14 cellular contexts compared by ENCODE assay signal in the genomic region with DNA sequence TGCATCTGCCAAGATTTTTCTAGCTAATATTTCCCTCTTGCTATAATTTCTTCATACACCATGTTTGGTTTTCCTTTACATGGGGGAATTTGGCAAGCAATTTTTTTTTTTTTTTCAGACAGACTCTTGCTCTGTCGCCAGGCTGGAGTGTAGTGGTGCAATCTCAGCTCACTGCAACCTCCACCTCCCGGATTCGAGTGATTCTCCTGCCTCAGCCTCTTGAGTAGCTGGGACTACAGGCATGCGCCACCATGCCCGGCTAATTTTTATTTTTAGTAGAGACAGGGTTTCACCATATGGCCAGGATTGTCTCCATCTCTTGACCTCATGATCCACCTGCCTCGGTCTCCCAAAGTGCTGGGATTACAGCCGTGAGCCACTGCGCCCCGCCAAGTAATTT. TPM values are rescaled to one million over a fixed set of nuclear protein-coding genes. Genes with fewer than 3 reads are reported as not detected.
DNase-seq lines count a peak whose midpoint lies in the region; ATAC-seq and TF ChIP-seq lines count a peak whose summit lies in the region.
"Not testable (repeated sequence)": the region's sequence is repeated elsewhere in the genome, so short reads cannot be mapped to it uniquely, and the experiment has no call there.
"Had no signal": no experiment of that assay in that cellular context is flagged by ENCODE, and none has a peak within 500 bp of the region (broad histone marks: within the 10 kb centered on the region; RNA-seq: fewer than 3 reads in every experiment).

No MANE protein-coding gene starts in this region.

- not testable (repeated sequence) for H3K9me3 Mint-ChIP-seq in T-helper 2 cell treated with Interferon-gamma antibody and Interleukin-4, amounts not matched to agents 5 μg/mL and 100 μg/mL, for 36 hours; activated naive CD4-positive, alpha-beta T cell treated with anti-CD3 and anti-CD28 coated beads, Interleukin-2, amount 10 ng/mL, durations not matched to agents 7 days and 5 days; stimulated activated memory B cell treated with anti-CD40 and anti-IgM and Interleukin-4, amounts not matched to agents 10 μg/mL and 1 μg/mL and 100 μg/mL, for 72 hours

- H3K36me3 Mint-ChIP-seq in T-helper 2 cell treated with Interferon-gamma antibody and Interleukin-4, amounts not matched to agents 5 μg/mL and 100 μg/mL, for 36 hours (ENCODE audit: low read depth); stimulated activated memory B cell treated with anti-CD40 and anti-IgM and Interleukin-4, amounts not matched to agents 10 μg/mL and 1 μg/mL and 100 μg/mL, for 72 hours: not testable (repeated sequence)
- peaks cover 17% of the 10 kb centered on the region for H3K36me3 Mint-ChIP-seq in activated naive CD4-positive, alpha-beta T cell treated with anti-CD3 and anti-CD28 coated beads, Interleukin-2, amount 10 ng/mL, durations not matched to agents 7 days and 5 days

- intact Hi-C loops in upper lobe of right lung (cut with DNase I), result not testable (repeated sequence)

- H3K9me3 ChIP-seq in right atrium auricular region; mucosa of rectum (ENCODE audit: control insufficient read depth in 2 of 2, low read length in 2 of 2); upper lobe of right lung: not testable (repeated sequence)

- not testable (repeated sequence) for H3K27ac Mint-ChIP-seq in T-helper 2 cell treated with Interferon-gamma antibody and Interleukin-4, amounts not matched to agents 5 μg/mL and 100 μg/mL, for 36 hours
- H3K27ac Mint-ChIP-seq in activated naive CD4-positive, alpha-beta T cell treated with anti-CD3 and anti-CD28 coated beads, Interleukin-2, amount 10 ng/mL, durations not matched to agents 7 days and 5 days, result peak overlapping the region; percentile 81
- H3K27ac Mint-ChIP-seq in stimulated activated memory B cell treated with anti-CD40 and anti-IgM and Interleukin-4, amounts not matched to agents 10 μg/mL and 1 μg/mL and 100 μg/mL, for 72 hours, result peak overlapping the region; percentile 65

- not testable (repeated sequence) for H3K4me1 ChIP-seq in right atrium auricular region; mucosa of rectum (ENCODE audit: control insufficient read depth in 2 of 2, insufficient read depth in 2 of 2, low read length in 2 of 2)
- peaks cover 16% of the 10 kb centered on the region for H3K4me1 ChIP-seq in upper lobe of right lung

- peak in 1 of 2 experiments; percentile 61 for DNase-seq in HL-60 (ENCODE audit: low read depth in 1 of 2, low spot score in 1 of 2)
- not testable (repeated sequence) for DNase-seq in T-helper 2 cell treated with Interferon-gamma antibody and Interleukin-4, amounts not matched to agents 5 μg/mL and 100 μg/mL, for 36 hours (ENCODE audit: low spot score); activated naive CD4-positive, alpha-beta T cell treated with anti-CD3 and anti-CD28 coated beads, Interleukin-2, amount 10 ng/mL, durations not matched to agents 7 days and 5 days; coronary artery (ENCODE audit: low spot score); right atrium auricular region (ENCODE audit: low spot score); upper lobe of right lung

- not testable (repeated sequence) for TF ChIP-seq CTCF in HL-60 (IDR thresholded peaks at IDR 0.05; ENCODE audit: insufficient read depth, low read length); coronary artery (IDR thresholded peaks at IDR 0.05); right atrium auricular region (IDR thresholded peaks at IDR 0.05); upper lobe of right lung (IDR thresholded peaks at IDR 0.05)

- H3K9ac ChIP-seq in mucosa of rectum (ENCODE audit: low read depth in 1 of 2, low read length in 2 of 2), result peak overlapping the region in 1 of 2 donors; percentile 35

- H3K27me3 Mint-ChIP-seq in T-helper 2 cell treated with Interferon-gamma antibody and Interleukin-4, amounts not matched to agents 5 μg/mL and 100 μg/mL, for 36 hours (ENCODE audit: low read depth), result peaks cover 18% of the 10 kb centered on the region
- peaks cover 17% of the 10 kb centered on the region for H3K27me3 Mint-ChIP-seq in activated naive CD4-positive, alpha-beta T cell treated with anti-CD3 and anti-CD28 coated beads, Interleukin-2, amount 10 ng/mL, durations not matched to agents 7 days and 5 days
- not testable (repeated sequence) for H3K27me3 Mint-ChIP-seq in stimulated activated memory B cell treated with anti-CD40 and anti-IgM and Interleukin-4, amounts not matched to agents 10 μg/mL and 1 μg/mL and 100 μg/mL, for 72 hours

- H3K4me1 Mint-ChIP-seq in T-helper 2 cell treated with Interferon-gamma antibody and Interleukin-4, amounts not matched to agents 5 μg/mL and 100 μg/mL, for 36 hours (ENCODE audit: low read depth), result peaks cover 24% of the 10 kb centered on the region
- H3K4me1 Mint-ChIP-seq in activated naive CD4-positive, alpha-beta T cell treated with anti-CD3 and anti-CD28 coated beads, Interleukin-2, amount 10 ng/mL, durations not matched to agents 7 days and 5 days, result peaks cover 52% of the 10 kb centered on the region
- H3K4me1 Mint-ChIP-seq in stimulated activated memory B cell treated with anti-CD40 and anti-IgM and Interleukin-4, amounts not matched to agents 10 μg/mL and 1 μg/mL and 100 μg/mL, for 72 hours, result peaks cover 38% of the 10 kb centered on the region

- H3K4me3 Mint-ChIP-seq in T-helper 2 cell treated with Interferon-gamma antibody and Interleukin-4, amounts not matched to agents 5 μg/mL and 100 μg/mL, for 36 hours, result peak overlapping the region; percentile 58
- peak overlapping the region; percentile 51 for H3K4me3 Mint-ChIP-seq in activated naive CD4-positive, alpha-beta T cell treated with anti-CD3 and anti-CD28 coated beads, Interleukin-2, amount 10 ng/mL, durations not matched to agents 7 days and 5 days
- peak overlapping the region; percentile 14 for H3K4me3 Mint-ChIP-seq in stimulated activated memory B cell treated with anti-CD40 and anti-IgM and Interleukin-4, amounts not matched to agents 10 μg/mL and 1 μg/mL and 100 μg/mL, for 72 hours

- H3K27me3 ChIP-seq in HL-60 (ENCODE audit: insufficient read depth, poor library complexity, severe bottlenecking); right atrium auricular region; mucosa of rectum (ENCODE audit: control insufficient read depth in 2 of 2, insufficient read depth in 2 of 2, low read length in 2 of 2); upper lobe of right lung: not testable (repeated sequence)

- H3K4me3 ChIP-seq in HL-60 (replicated peaks; ENCODE audit: insufficient read depth, low read length) (peak overlapping the region; percentile 50), coronary artery (peak overlapping the region; percentile 52), right atrium auricular region (peak overlapping the region; percentile 19 to 23), mucosa of rectum (ENCODE audit: low read length in 2 of 2) (peak overlapping the region in 1 of 2 donors; percentile 65), upper lobe of right lung (peak overlapping the region; percentile 43)

- CTCF ChIA-PET in activated naive CD4-positive, alpha-beta T cell treated with anti-CD3 and anti-CD28 coated beads, Interleukin-2, amount 10 ng/mL, durations not matched to agents 7 days and 5 days (lab: Charles Lee), result interaction anchor here (1.0 to 7.0 kb wide), 22 partner anchors 10 to 267 kb away, joined by 3 to 94 read pairs (median 5); partner anchors contain the start of genes CCR2, CCR5 and CXCR6

- ATAC-seq in stimulated activated memory B cell treated with anti-CD40 and anti-IgM and Interleukin-4, amounts not matched to agents 10 μg/mL and 1 μg/mL and 100 μg/mL, for 72 hours; upper lobe of right lung: not testable (repeated sequence)

- not testable (repeated sequence) for H3K36me3 ChIP-seq in right atrium auricular region; mucosa of rectum (ENCODE audit: control insufficient read depth in 2 of 2, insufficient read depth in 2 of 2, low read length in 2 of 2); upper lobe of right lung

- H3K27ac ChIP-seq in HL-60 (replicated peaks) (peak overlapping the region; percentile 83), coronary artery (peak overlapping the region in 1 of 2 donors; percentile 74), right atrium auricular region (peak overlapping the region in 1 of 2 donors; percentile 51), mucosa of rectum (ENCODE audit: low read depth in 2 of 2, low read length in 2 of 2) (peak overlapping the region; percentile 15 to 65), upper lobe of right lung (peak overlapping the region; percentile 65)

RNA-seq across cellular contexts. Expression of gene CCR1, which starts 0.6 kb away (rescaled TPM):
- 1 to 10 TPM; 1.2 to 8.9 TPM for total RNA-seq in right atrium auricular region
- total RNA-seq in upper lobe of right lung, result 40.9 TPM
- total RNA-seq: IMR-90, pulmonary artery endothelial cell had no signal

RNA-seq across cellular contexts. Expression of gene CCR3, which starts 34.7 kb away (rescaled TPM):
- total RNA-seq in right atrium auricular region, result not detected
- total RNA-seq in upper lobe of right lung, result 0.43 TPM
- total RNA-seq: activated CD4-positive, alpha-beta T cell treated with anti-CD3 and anti-CD28 coated beads for 36 hours; ascending aorta; cardiac septum; IMR-90; occipital lobe; pulmonary artery endothelial cell had no signal
